Comparison of ENCODE assay signal across 8 cellular contexts in the genomic region with DNA sequence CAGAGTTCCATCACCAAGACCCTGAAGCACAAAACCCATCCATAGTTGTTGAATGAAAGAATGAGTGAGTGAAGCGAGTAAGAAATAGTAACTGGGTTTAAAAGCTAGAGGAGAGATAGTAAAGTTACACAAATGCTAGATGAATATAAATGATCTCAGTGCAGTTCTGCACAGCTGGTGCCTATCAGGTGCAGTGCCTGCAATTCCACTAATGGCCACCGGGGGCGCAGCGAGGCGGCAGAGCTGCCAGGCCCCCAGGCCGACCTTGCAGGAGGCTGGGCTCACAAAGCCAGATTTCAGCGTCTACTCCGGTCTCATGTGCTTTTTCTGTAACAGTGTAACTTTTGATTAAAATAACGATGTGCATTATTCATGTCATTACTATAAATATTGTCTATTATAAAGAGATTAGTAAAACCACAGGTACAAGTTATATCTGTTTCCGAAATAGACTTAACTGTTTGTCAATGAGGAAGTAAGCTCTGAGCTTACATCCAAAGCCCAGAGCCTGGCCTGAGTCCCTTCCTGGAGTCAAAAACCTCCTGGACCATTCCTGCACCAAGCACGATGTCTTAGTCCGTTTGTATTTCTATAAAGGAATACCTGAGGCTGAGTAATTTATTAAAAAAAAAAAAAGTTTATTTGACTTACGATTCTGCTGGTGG.
DNase-seq lines count a peak whose midpoint lies in the region; ATAC-seq lines count a peak whose summit lies in the region.

No MANE protein-coding gene starts in this region.

- no peaks in the 10 kb centered on the region for H3K9me3 ChIP-seq in MG63

- no peaks in the 10 kb centered on the region for H3K36me3 ChIP-seq in MG63

- ATAC-seq in GM19023 (IDR thresholded peaks at IDR 0.05; ENCODE audit: unreplicated experiment) (peak; percentile 60), GM21717 (IDR thresholded peaks at IDR 0.05; ENCODE audit: unreplicated experiment) (no peak)

- peaks cover 5% of the 10 kb centered on the region for H3K27me3 ChIP-seq in MG63

- peak; percentile 86 for DNase-seq in AG08396 (ENCODE audit: low spot score)
- DNase-seq in MG63: peak; percentile 50
- DNase-seq in UCSD-AML1 (lab: John Stamatoyannopoulos, UW; ENCODE audit: unreplicated experiment): peak; percentile 56
- peak; percentile 69 for DNase-seq in astrocyte of the hippocampus (ENCODE audit: low read depth, low spot score)
- DNase-seq in iPS-NIHi7 (ENCODE audit: extremely low spot score): peak; percentile 94
- DNase-seq in stimulated activated CD4-positive, alpha-beta T cell treated with anti-CD3 and anti-CD28 coated beads, Interleukin-1b, Interleukin-23, amount 100 ng/mL, for 1 hour (ENCODE audit: low read depth in 2 of 2): peak; percentile 41 to 56

- no peak overlapping the region for H3K4me3 ChIP-seq in MG63
